9 cellular contexts compared by ENCODE assay signal in genomic region chr3:179651687-179652466, GRCh38. TPM values are rescaled to one million over a fixed set of nuclear protein-coding genes. Genes with fewer than 3 reads are reported as not detected.
DNase-seq lines count a peak whose midpoint lies in the region; FAIRE-seq and TF ChIP-seq lines count a peak whose summit lies in the region.
"Had no signal": no experiment of that assay in that cellular context is flagged by ENCODE, and none has a peak within 500 bp of the region (broad histone marks: within the 10 kb centered on the region; RNA-seq: fewer than 3 reads in every experiment).

No MANE protein-coding gene starts in this region.

- H3K27ac ChIP-seq in HUES64 (ENCODE audit: low read depth, low read length) (peak overlapping the region; percentile 89; the same call in 1 of the 2 replicates), breast epithelium (peak overlapping the region; percentile 87 to 94), muscle layer of colon (ENCODE audit: low read depth, low read length) (peak overlapping the region; percentile 70)

- CTCF ChIA-PET in AG04449 (lab: Yijun Ruan, JAX): interaction anchor here (1.0 to 2.2 kb wide), 5 partner anchors 8 to 278 kb away, joined by 3 to 7 read pairs (median 3); no protein-coding TSS in a partner anchor

- peak overlapping the region; percentile 91 for H3K9ac ChIP-seq in HUES64 (ENCODE audit: low read depth, low read length)
- H3K9ac ChIP-seq in muscle layer of colon (ENCODE audit: low read length): peak overlapping the region; percentile 50

- no peak for DNase-seq in AG04449 (ENCODE audit: low read depth, low spot score)
- DNase-seq in breast epithelium (ENCODE audit: low spot score in 2 of 2): no peak
- DNase-seq in occipital lobe (lab: John Stamatoyannopoulos, UW): no peak
- no peak for DNase-seq in H4 (ENCODE audit: low spot score)
- DNase-seq in H54 (ENCODE audit: insufficient read length, low spot score): no peak
- DNase-seq in NCI-H187 (lab: John Stamatoyannopoulos, UW): no peak

- TF ChIP-seq POLR2A in breast epithelium (IDR thresholded peaks at IDR 0.05): no peak
- TF ChIP-seq POLR2A in H54 (IDR thresholded peaks at IDR 0.05; ENCODE audit: low read depth, low read length): no peak

- peaks cover 14% of the 10 kb centered on the region; the same call in 1 of the 2 replicates for H3K4me1 ChIP-seq in HUES64 (ENCODE audit: insufficient read depth, low read length)
- no peaks in the 10 kb centered on the region for H3K4me1 ChIP-seq in breast epithelium
- peaks cover 4% of the 10 kb centered on the region for H3K4me1 ChIP-seq in muscle layer of colon (ENCODE audit: insufficient read depth, low read length)

- H3K27me3 ChIP-seq in HUES64 (ENCODE audit: insufficient read depth, low read length) (no peaks in the 10 kb centered on the region), breast epithelium (no peaks in the 10 kb centered on the region), muscle layer of colon (ENCODE audit: control insufficient read depth in 1 of 2, insufficient read depth in 2 of 2, low read length in 2 of 2) (no peaks in the 10 kb centered on the region)

- peak overlapping the region; percentile 86 for H3K4me3 ChIP-seq in AG04449 (ENCODE audit: low read depth, low read length)
- peak overlapping the region; percentile 87 for H3K4me3 ChIP-seq in HUES64 (ENCODE audit: low read length)
- H3K4me3 ChIP-seq in breast epithelium: peak overlapping the region; percentile 62 to 86 (median 80)
- peak overlapping the region; percentile 69 to 84 for H3K4me3 ChIP-seq in muscle layer of colon (ENCODE audit: low read depth in 1 of 2, low read length in 2 of 2)

- POLR2A ChIA-PET in AG04449 (lab: Yijun Ruan, JAX): no interaction called here

- no peak for TF ChIP-seq CTCF in AG04449 (IDR thresholded peaks at IDR 0.05; ENCODE audit: insufficient read depth, low read length, missing control alignments)
- no peak for TF ChIP-seq CTCF in breast epithelium (IDR thresholded peaks at IDR 0.05)

- no peak for FAIRE-seq in H54 (lab: Jason Lieb, UNC)
- FAIRE-seq: colon had no signal

- 58% methylated on average over 11 of the region's 11 CpGs for WGBS in HUES64

- intact Hi-C loops in breast epithelium (cut with DNase I; ENCODE audit: low total_unique reads): no loop called here

- H3K36me3 ChIP-seq in HUES64 (ENCODE audit: insufficient read depth, low read length): peaks cover 3% of the 10 kb centered on the region; the same call in 1 of the 2 replicates
- no peaks in the 10 kb centered on the region for H3K36me3 ChIP-seq in breast epithelium
- no peaks in the 10 kb centered on the region for H3K36me3 ChIP-seq in muscle layer of colon (ENCODE audit: insufficient read depth, low read length)

- no peaks in the 10 kb centered on the region for H3K9me3 ChIP-seq in HUES64 (ENCODE audit: insufficient read depth, low read depth, low read length)
- H3K9me3 ChIP-seq in breast epithelium: no peaks in the 10 kb centered on the region
- H3K9me3 ChIP-seq in muscle layer of colon (ENCODE audit: low read length): no peaks in the 10 kb centered on the region

RNA-seq across cellular contexts. Expression of gene USP13, which starts 1.0 kb away (rescaled TPM):
- 14.8 TPM for polyA plus RNA-seq in HUES64 (2013, experiment 1 of 2)
- polyA plus RNA-seq in HUES64 (2013, experiment 2 of 2): 15.3 TPM
- total RNA-seq in breast epithelium (10 to 100 TPM; 11.4 to 17.3 (median 11.8) TPM), occipital lobe (13.3 TPM)
- total RNA-seq in H4 (2014; rRNA removed; shearing (Covaris generic)): 5.3 and 10.3 TPM in 2 replicates

RNA-seq across cellular contexts. Expression of gene NDUFB5, which starts 47.3 kb away (rescaled TPM):
- 72.4 TPM for polyA plus RNA-seq in HUES64 (2013, experiment 1 of 2)
- 94.7 TPM for polyA plus RNA-seq in HUES64 (2013, experiment 2 of 2)
- total RNA-seq in breast epithelium (10 to 100 TPM; 62.6 to 97.5 (median 95.9) TPM), occipital lobe (135 TPM)
- total RNA-seq in H4 (2014; rRNA removed; shearing (Covaris generic)): 222 and 281 TPM in 2 replicates

RNA-seq across cellular contexts. Expression of gene MRPL47, which starts 47.4 kb away (rescaled TPM):
- polyA plus RNA-seq in HUES64 (2013, experiment 1 of 2): 85.2 TPM
- 86.5 TPM for polyA plus RNA-seq in HUES64 (2013, experiment 2 of 2)
- total RNA-seq in breast epithelium (10 to 100 TPM; 21.4 to 28.5 (median 23.4) TPM), occipital lobe (29.5 TPM)
- total RNA-seq in H4 (2014; rRNA removed; shearing (Covaris generic)): 69.4 and 96.8 TPM in 2 replicates
